Comparison of ENCODE assay signal across 7 cellular contexts in genomic region chr5:112160652-112161391, GRCh38.
DNase-seq lines count a peak whose midpoint lies in the region; ATAC-seq and TF ChIP-seq lines count a peak whose summit lies in the region.

No MANE protein-coding gene starts in this region.

- peak overlapping the region; percentile 64 to 77 for H3K27ac ChIP-seq in ascending aorta
- H3K27ac ChIP-seq in right cardiac atrium (ENCODE audit: low read length), result peak overlapping the region; percentile 57

- peak; percentile 77 for DNase-seq in NCI-H1694 (lab: John Stamatoyannopoulos, UW)
- peak; percentile 78 to 92 (median 86) for DNase-seq in T-helper 2 cell
- DNase-seq in ascending aorta (ENCODE audit: low spot score in 2 of 2), result peak; percentile 70 to 96
- peak; percentile 89 to 97 (median 95) for DNase-seq in right cardiac atrium
- DNase-seq in renal cortical epithelial cell (ENCODE audit: low read depth), result peak; percentile 68

- TF ChIP-seq CTCF in ascending aorta (IDR thresholded peaks at IDR 0.05), result peak; percentile 94 to 95 (median 95)

- H3K4me3 ChIP-seq in ascending aorta (peak overlapping the region; percentile 69 to 78), right cardiac atrium (ENCODE audit: low read length) (peak overlapping the region; percentile 49)

- no peaks in the 10 kb centered on the region for H3K27me3 ChIP-seq in ascending aorta
- H3K27me3 ChIP-seq in right cardiac atrium (ENCODE audit: control insufficient read depth, insufficient read depth), result no peaks in the 10 kb centered on the region

- peaks cover 4 to 14% of the 10 kb centered on the region in 2 donors for H3K4me1 ChIP-seq in ascending aorta
- no peaks in the 10 kb centered on the region for H3K4me1 ChIP-seq in right cardiac atrium (ENCODE audit: control insufficient read depth, insufficient read depth, low read length)

- ATAC-seq in GM18502 (IDR thresholded peaks at IDR 0.05; ENCODE audit: poor library complexity, unreplicated experiment), result peak; percentile 97
- ATAC-seq in HG02938 (IDR thresholded peaks at IDR 0.05; ENCODE audit: unreplicated experiment), result peak; percentile 95
- peak; percentile 92 to 93 for ATAC-seq in right cardiac atrium

- intact Hi-C loops in ascending aorta (cut with DNase I) (loop anchor here (5.0 to 10.0 kb wide), 3 partner anchors 594 to 1351 kb away; partner anchors contain the start of genes DCP2 and YTHDC2), right cardiac atrium (cut with DNase I) (no loop called here)

- peaks cover 15 to 29% of the 10 kb centered on the region in 2 donors for H3K36me3 ChIP-seq in ascending aorta

- H3K9me3 ChIP-seq in ascending aorta (no peaks in the 10 kb centered on the region), right cardiac atrium (ENCODE audit: control insufficient read depth, low read length) (no peaks in the 10 kb centered on the region)

- WGBS in right cardiac atrium, result under 1% methylated on average over 55 of the region's 55 CpGs

Comparison
In these comparisons a context has a peak if more than half of its experiments do, and no peak if none do; other contexts are left out.
1. Peak in every context shown above with its lines: DNase-seq, ATAC-seq, H3K4me3 ChIP-seq and H3K27ac ChIP-seq.